9 cellular contexts compared by ENCODE assay signal in genomic region chr3:48555949-48556795, GRCh38. TPM values are rescaled to one million over a fixed set of nuclear protein-coding genes. Genes with fewer than 3 reads are reported as not detected.
DNase-seq lines count a peak whose midpoint lies in the region; ATAC-seq lines count a peak whose summit lies in the region.
"Had no signal": no experiment of that assay in that cellular context is flagged by ENCODE, and none has a peak within 500 bp of the region (broad histone marks: within the 10 kb centered on the region; RNA-seq: fewer than 3 reads in every experiment).

No MANE protein-coding gene starts in this region.

- H2AFZ ChIP-seq in neuronal stem cell (ENCODE audit: low read length), result peak overlapping the region; percentile 98

- WGBS in neuronal stem cell (ENCODE audit: extremely low coverage in 2 of 2, insufficient read length in 2 of 2, insufficient replicate concordance in 1 of 2), 2 donors, result no CpG with 5 or more reads among the region's 29 CpGs

- no peaks in the 10 kb centered on the region for H3K27me3 ChIP-seq in MG63
- no peaks in the 10 kb centered on the region for H3K27me3 ChIP-seq in effector memory CD4-positive, alpha-beta T cell (replicated peaks; ENCODE audit: control insufficient read depth, insufficient read depth, low read length, poor library complexity, severe bottlenecking)
- H3K27me3 ChIP-seq in neuronal stem cell (ENCODE audit: control insufficient read depth in 3 of 3, insufficient read depth in 3 of 3, low read depth in 1 of 3, low read length in 3 of 3), result no peaks in the 10 kb centered on the region

- H3K36me3 ChIP-seq in MG63 (no peaks in the 10 kb centered on the region), neuronal stem cell (replicated peaks in 1 of 2; ENCODE audit: control insufficient read depth in 2 of 2, insufficient read depth in 2 of 2, low read length in 2 of 2) (peaks cover 0 to 3% of the 10 kb centered on the region in 2 donors)
- H3K36me3 ChIP-seq in effector memory CD4-positive, alpha-beta T cell (ENCODE audit: control insufficient read depth, insufficient read depth, low read length), result no peaks in the 10 kb centered on the region

- H3K18ac ChIP-seq in neuronal stem cell (ENCODE audit: low read length), result peak overlapping the region; percentile 97

- ATAC-seq in HG03025 (IDR thresholded peaks at IDR 0.05; ENCODE audit: low FRiP score, unreplicated experiment), result no peak

- no peak overlapping the region for H2BK12ac ChIP-seq in neuronal stem cell (ENCODE audit: low read length)

- DNase-seq in COLO668 (lab: John Stamatoyannopoulos, UW; ENCODE audit: unreplicated experiment) (peak; percentile 27), MG63 (no peak), neuronal stem cell (ENCODE audit: low spot score) (no peak), NCI-H1048 (lab: John Stamatoyannopoulos, UW) (no peak), NCI-H345 (lab: John Stamatoyannopoulos, UW) (no peak)
- peak in 1 of 3 donors; percentile 9 for DNase-seq in effector memory CD4-positive, alpha-beta T cell
- DNase-seq in central memory CD4-positive, alpha-beta T cell, result no peak

- H3K4me2 ChIP-seq in neuronal stem cell (ENCODE audit: insufficient read depth, low read length, poor library complexity, severe bottlenecking), result peak overlapping the region; percentile 80

- peak overlapping the region; percentile 94 for H3K9ac ChIP-seq in neuronal stem cell (ENCODE audit: low read depth, low read length, poor library complexity)

- H3K4me3 ChIP-seq in MG63 (peak overlapping the region; percentile 57), neuronal stem cell (ENCODE audit: low read length in 2 of 2) (peak overlapping the region; percentile 70 to 90)
- peak overlapping the region; percentile 58 for H3K4me3 ChIP-seq in effector memory CD4-positive, alpha-beta T cell (ENCODE audit: insufficient read depth, low read depth, low read length, poor library complexity, severe bottlenecking)

- no peak overlapping the region for H4K8ac ChIP-seq in neuronal stem cell (ENCODE audit: low read depth, low read length)

- peaks cover 4% of the 10 kb centered on the region for H3K79me1 ChIP-seq in neuronal stem cell (ENCODE audit: low read depth, low read length)

- H3K4me1 ChIP-seq in effector memory CD4-positive, alpha-beta T cell (ENCODE audit: control insufficient read depth, insufficient read depth, low read length, poor library complexity, severe bottlenecking), result peaks cover 12% of the 10 kb centered on the region
- H3K4me1 ChIP-seq in neuronal stem cell (ENCODE audit: control insufficient read depth in 2 of 2, insufficient read depth in 1 of 2, low read depth in 1 of 2, low read length in 2 of 2), result peaks cover 26 to 37% of the 10 kb centered on the region in 2 donors

- H2BK15ac ChIP-seq in neuronal stem cell (ENCODE audit: low read length), result peak overlapping the region; percentile 78

- no peak overlapping the region for H3K4ac ChIP-seq in neuronal stem cell (ENCODE audit: low read length)

- H2BK120ac ChIP-seq in neuronal stem cell (ENCODE audit: low read depth, low read length), result peak overlapping the region; percentile 38

- peak overlapping the region; percentile 58 for H3K27ac ChIP-seq in effector memory CD4-positive, alpha-beta T cell (ENCODE audit: insufficient read depth, low read length, poor library complexity, severe bottlenecking)
- no peak overlapping the region for H3K27ac ChIP-seq in neuronal stem cell (replicated peaks; ENCODE audit: low read length)

- peak overlapping the region; percentile 77 for H3K14ac ChIP-seq in neuronal stem cell (ENCODE audit: low read length)

- H3K9me3 ChIP-seq in MG63 (no peaks in the 10 kb centered on the region), neuronal stem cell (replicated peaks in 1 of 2; ENCODE audit: control insufficient read depth in 2 of 2, insufficient read depth in 1 of 2, low read depth in 1 of 2, low read length in 2 of 2) (no peaks in the 10 kb centered on the region)
- H3K9me3 ChIP-seq in effector memory CD4-positive, alpha-beta T cell (ENCODE audit: control insufficient read depth, low read length), result no peaks in the 10 kb centered on the region

- peak overlapping the region; percentile 90 for H2BK5ac ChIP-seq in neuronal stem cell (ENCODE audit: low read length)

- peak overlapping the region; percentile 97 for H2AK5ac ChIP-seq in neuronal stem cell (ENCODE audit: low read depth, low read length)

- peak overlapping the region; percentile 78 for H3K23ac ChIP-seq in neuronal stem cell (ENCODE audit: low read depth, low read length, poor library complexity)

- no peak overlapping the region for H4K91ac ChIP-seq in neuronal stem cell (ENCODE audit: low read depth, low read length, poor library complexity)

RNA-seq across cellular contexts. Expression of gene PFKFB4, which starts 0.4 kb away (rescaled TPM):
- total RNA-seq in MG63 (2014; rRNA removed; shearing (Covaris generic); ENCODE audit: low replicate concordance), result 0.84 and 3.2 TPM in 2 replicates
- 9.2 TPM for polyA plus RNA-seq in neuronal stem cell (2013, experiment 1 of 2)
- polyA plus RNA-seq in neuronal stem cell (2013, experiment 2 of 2), result 8.9 TPM

RNA-seq across cellular contexts. Expression of gene UCN2, which starts 7.4 kb away (rescaled TPM):
- 1.1 TPM in 1 of 2 replicates, not detected in the other for total RNA-seq in MG63 (2014; rRNA removed; shearing (Covaris generic); ENCODE audit: low replicate concordance)
- 0.13 TPM for polyA plus RNA-seq in neuronal stem cell (2013, experiment 1 of 2)
- 0.10 TPM for polyA plus RNA-seq in neuronal stem cell (2013, experiment 2 of 2)
- total RNA-seq: subcutaneous adipose tissue had no signal

RNA-seq across cellular contexts. Expression of gene COL7A1, which starts 39.0 kb away (rescaled TPM):
- total RNA-seq in MG63 (2014; rRNA removed; shearing (Covaris generic); ENCODE audit: low replicate concordance), result 1.3 and 12.2 TPM in 2 replicates
- 8.2 TPM for polyA plus RNA-seq in neuronal stem cell (2013, experiment 1 of 2)
- polyA plus RNA-seq in neuronal stem cell (2013, experiment 2 of 2), result 7.8 TPM

RNA-seq across cellular contexts. Expression of gene SHISA5, which starts 52.2 kb away (rescaled TPM):
- total RNA-seq in MG63 (2014; rRNA removed; shearing (Covaris generic); ENCODE audit: low replicate concordance), result 94.4 and 113 TPM in 2 replicates
- polyA plus RNA-seq in neuronal stem cell (2013, experiment 1 of 2), result 179 TPM
- polyA plus RNA-seq in neuronal stem cell (2013, experiment 2 of 2), result 192 TPM

RNA-seq across cellular contexts. Expression of gene UQCRC1, which starts 53.3 kb away (rescaled TPM):
- total RNA-seq in MG63 (2014; rRNA removed; shearing (Covaris generic); ENCODE audit: low replicate concordance), result 199 and 243 TPM in 2 replicates
- polyA plus RNA-seq in neuronal stem cell (2013, experiment 1 of 2), result 137 TPM
- polyA plus RNA-seq in neuronal stem cell (2013, experiment 2 of 2), result 134 TPM
